In the genomic region with DNA sequence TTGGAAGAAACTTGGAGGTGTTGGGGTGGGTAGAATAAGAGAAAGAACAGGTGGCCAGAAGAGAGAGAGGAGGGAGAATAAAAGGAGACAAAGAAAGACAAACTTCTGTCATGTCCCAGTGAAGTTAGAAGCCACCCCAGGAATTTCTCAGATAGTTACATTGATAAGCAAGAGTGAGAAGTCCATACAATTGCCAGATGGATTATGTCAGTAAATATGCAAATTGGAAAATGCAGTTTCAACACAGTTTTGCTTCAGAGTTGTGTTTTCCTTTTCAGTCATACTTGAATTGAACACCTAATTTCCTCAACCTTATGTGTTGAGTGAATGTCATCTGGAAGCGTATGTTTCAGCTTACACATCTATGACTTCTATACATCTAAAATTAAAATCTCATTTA, we compare ENCODE assay signal across 23 cellular contexts.
A peak's percentile ranks its signal among the peaks of the same experiment; 100 is the strongest.
DNase-seq lines count a peak whose midpoint lies in the region; ATAC-seq, FAIRE-seq and TF ChIP-seq lines count a peak whose summit lies in the region.
"Had no signal": no experiment of that assay in that cellular context is flagged by ENCODE, and none has a peak within 500 bp of the region (broad histone marks: within the 10 kb centered on the region; RNA-seq: fewer than 3 reads in every experiment).

No MANE protein-coding gene starts in this region.

- H3K4me1 ChIP-seq in kidney (ENCODE audit: control insufficient read depth in 1 of 2, insufficient read depth in 1 of 2, low read depth in 1 of 2, low read length in 2 of 2) (no peaks in the 10 kb centered on the region), tibial artery (peaks cover 0 to 74% (median 10%) of the 10 kb centered on the region in 4 donors)

- ATAC-seq in GM21360 (IDR thresholded peaks at IDR 0.05; ENCODE audit: unreplicated experiment): peak; percentile 52
- peak; percentile 50 for ATAC-seq in HG03354 (IDR thresholded peaks at IDR 0.05; ENCODE audit: poor library complexity, severe bottlenecking, unreplicated experiment)

- H3K36me3 ChIP-seq in kidney (ENCODE audit: control insufficient read depth in 1 of 2, insufficient read depth in 2 of 2, low read length in 2 of 2): no peaks in the 10 kb centered on the region
- no peaks in the 10 kb centered on the region for H3K36me3 ChIP-seq in tibial artery
- H3K36me3 ChIP-seq: MG63 had no signal

- H3K4me3 ChIP-seq in kidney (ENCODE audit: low read length in 2 of 2): no peak overlapping the region
- H3K4me3 ChIP-seq in tibial artery: no peak overlapping the region
- H3K4me3 ChIP-seq: MG63, SK-N-MC had no signal

- H3K4me1 Mint-ChIP-seq in glutamatergic neuron (ENCODE audit: low read depth, unreplicated experiment) (peaks cover 17% of the 10 kb centered on the region), nephron progenitor cell (peaks cover 6% of the 10 kb centered on the region)

- H3K27me3 Mint-ChIP-seq in glutamatergic neuron (ENCODE audit: unreplicated experiment) (no peaks in the 10 kb centered on the region), nephron progenitor cell (ENCODE audit: low read depth, poor library complexity) (peaks cover 3% of the 10 kb centered on the region)
- H3K27me3 Mint-ChIP-seq: CD4-positive, alpha-beta memory T cell had no signal

- H3K27ac Mint-ChIP-seq in glutamatergic neuron (ENCODE audit: unreplicated experiment) (peak overlapping the region; percentile 62), nephron progenitor cell (no peak overlapping the region)
- H3K27ac Mint-ChIP-seq: CD4-positive, alpha-beta memory T cell; T-helper 1 cell treated with Interleukin-12 subunit alpha and Interleukin-12 subunit beta and Interleukin-4 antibody, amounts not matched to agents 30 μg/mL and 1 μg/mL, for 36 hours had no signal

- H3K9me3 ChIP-seq in kidney (ENCODE audit: control insufficient read depth in 1 of 2, low read length in 2 of 2) (no peaks in the 10 kb centered on the region), tibial artery (no peaks in the 10 kb centered on the region)
- H3K9me3 ChIP-seq: MG63 had no signal

- H3K27ac ChIP-seq in kidney (ENCODE audit: low read depth in 2 of 2, low read length in 2 of 2) (no peak overlapping the region), tibial artery (no peak overlapping the region)
- H3K27ac ChIP-seq: SK-N-MC had no signal

- no peak for DNase-seq in GM18507 (ENCODE audit: extremely low spot score, insufficient read length, low read depth)
- no peak for DNase-seq in glutamatergic neuron
- no peak for DNase-seq in kidney
- DNase-seq in nephron progenitor cell: no peak
- DNase-seq in tibial artery: no peak
- DNase-seq: C1 segment of cervical spinal cord; CD4-positive, alpha-beta memory T cell; COR-L47; DMS53; HCEC 1CT; IMR-90; KG1; MG63; NCI-H1694; NCI-H2081; NCI-H774; SIG-M5 had no signal

- FAIRE-seq in GM18507 (lab: Jason Lieb, UNC): peak; percentile 12
- no peak for FAIRE-seq in kidney (lab: Jason Lieb, UNC)
- FAIRE-seq: H1, RCC 7860 had no signal

- intact Hi-C loops in kidney (cut with DNase I): no loop called here
- intact Hi-C loops in tibial artery (cut with DNase I; ENCODE audit: low total_unique reads): no loop called here

- H3K27me3 ChIP-seq in tibial artery: no peaks in the 10 kb centered on the region
- H3K27me3 ChIP-seq: MG63 had no signal

- no peak overlapping the region for H3K4me3 Mint-ChIP-seq in glutamatergic neuron (ENCODE audit: unreplicated experiment)
- H3K4me3 Mint-ChIP-seq in nephron progenitor cell: no peak overlapping the region
- H3K4me3 Mint-ChIP-seq: CD4-positive, alpha-beta memory T cell; T-helper 1 cell treated with Interleukin-12 subunit alpha and Interleukin-12 subunit beta and Interleukin-4 antibody, amounts not matched to agents 30 μg/mL and 1 μg/mL, for 36 hours had no signal

- H3K9me3 Mint-ChIP-seq in glutamatergic neuron (ENCODE audit: unreplicated experiment): no peaks in the 10 kb centered on the region
- H3K9me3 Mint-ChIP-seq in nephron progenitor cell: no peaks in the 10 kb centered on the region
- H3K9me3 Mint-ChIP-seq: CD4-positive, alpha-beta memory T cell; T-helper 1 cell treated with Interleukin-12 subunit alpha and Interleukin-12 subunit beta and Interleukin-4 antibody, amounts not matched to agents 30 μg/mL and 1 μg/mL, for 36 hours had no signal

- TF ChIP-seq CTCF in glutamatergic neuron (IDR thresholded peaks at IDR 0.05; ENCODE audit: partially characterized antibody, unreplicated experiment) (no peak), kidney (IDR thresholded peaks at IDR 0.05; ENCODE audit: borderline replicate concordance, extremely low read depth, insufficient read depth) (no peak), nephron progenitor cell (IDR thresholded peaks at IDR 0.05) (no peak), tibial artery (IDR thresholded peaks at IDR 0.05) (no peak)

- H3K9ac ChIP-seq in kidney (ENCODE audit: low read length in 2 of 2): no peak overlapping the region

- H3K36me3 Mint-ChIP-seq in glutamatergic neuron (ENCODE audit: unreplicated experiment) (no peaks in the 10 kb centered on the region), nephron progenitor cell (ENCODE audit: low read depth) (no peaks in the 10 kb centered on the region)
